In the genomic region with DNA sequence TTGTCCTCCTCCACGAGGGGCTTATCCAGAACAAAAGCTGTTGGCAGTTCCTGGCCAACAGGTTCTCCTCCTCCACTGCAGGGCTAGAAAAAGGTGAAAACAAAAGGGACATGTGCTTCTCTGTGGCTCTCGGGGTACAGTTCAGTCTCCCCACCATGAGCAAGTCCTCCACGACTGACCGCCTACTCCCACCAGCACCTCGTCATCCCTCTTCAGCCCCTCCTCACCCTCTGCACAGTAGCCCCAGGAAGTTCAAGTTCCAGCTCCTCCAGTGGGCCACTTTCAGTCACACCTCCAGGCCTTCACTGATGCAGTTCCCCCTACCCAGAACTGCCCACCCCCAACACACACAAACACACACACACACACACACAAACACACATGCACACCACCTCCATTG, we compare ENCODE assay signal across 19 cellular contexts. TPM values are rescaled to one million over a fixed set of nuclear protein-coding genes. Genes with fewer than 3 reads are reported as not detected.
DNase-seq lines count a peak whose midpoint lies in the region; ATAC-seq and TF ChIP-seq lines count a peak whose summit lies in the region.
"Had no signal": no experiment of that assay in that cellular context is flagged by ENCODE, and none has a peak within 500 bp of the region (broad histone marks: within the 10 kb centered on the region; RNA-seq: fewer than 3 reads in every experiment).

No MANE protein-coding gene starts in this region.

- 87 to 91% methylated on average over 4 to 5 of the region's 5 CpGs for WGBS in endodermal cell (ENCODE audit: insufficient coverage in 1 of 2, insufficient read length in 1 of 2), 2 experiments

- DNase-seq in T-helper 17 cell, result no peak
- DNase-seq in endodermal cell, result peak; percentile 38
- DNase-seq in osteoblast (ENCODE audit: insufficient read length, low spot score, missing footprints), result peak; percentile 65
- no peak for DNase-seq in AG20443 (ENCODE audit: low spot score)
- DNase-seq in activated CD4-positive, CD25-positive, alpha-beta regulatory T cell treated with anti-CD3 and anti-CD28 coated beads, Interleukin-2, amount 50 U/mL, for 72 hours, result no peak
- no peak for DNase-seq in NCI-H1092 treated with DMSO at 0.1 percent for 48 hours (lab: John Stamatoyannopoulos, UW)
- DNase-seq: BE2C; C1 segment of cervical spinal cord; CD4-positive, CD25-positive, alpha-beta regulatory T cell; CD8-positive, alpha-beta memory T cell; COR-L47; DMS 273 treated with DMSO at 0.1 percent for 48 hours; DMS53; DND-41 had no signal

- H2AFZ ChIP-seq in osteoblast (ENCODE audit: low read length), result no peak overlapping the region

- no peak overlapping the region for H3K4me3 ChIP-seq in endodermal cell (ENCODE audit: low read length)
- no peak overlapping the region for H3K4me3 ChIP-seq in osteoblast (ENCODE audit: insufficient read depth, low read length)
- H3K4me3 ChIP-seq: HAP-1 had no signal

- no peak overlapping the region for H3K27ac ChIP-seq in endodermal cell (ENCODE audit: low read depth, low read length)
- no peak overlapping the region for H3K27ac ChIP-seq in osteoblast (ENCODE audit: low read depth, low read length)

- H3K79me2 ChIP-seq in osteoblast (ENCODE audit: insufficient read depth, low read length), result no peaks in the 10 kb centered on the region

- H3K27ac Mint-ChIP-seq in T-helper 17 cell (no peak overlapping the region), endodermal cell (peak overlapping the region; percentile 0)
- H3K27ac Mint-ChIP-seq: CD4-positive, CD25-positive, alpha-beta regulatory T cell had no signal

- H3K9me3 ChIP-seq in T-helper 17 cell (ENCODE audit: control insufficient read depth, low read length, poor library complexity, severe bottlenecking), result no peaks in the 10 kb centered on the region
- H3K9me3 ChIP-seq in endodermal cell (ENCODE audit: control insufficient read depth, low read length), result no peaks in the 10 kb centered on the region
- no peaks in the 10 kb centered on the region for H3K9me3 ChIP-seq in osteoblast (ENCODE audit: low read depth, low read length)
- H3K9me3 ChIP-seq: BE2C, HAP-1 had no signal

- H3K4me1 ChIP-seq in endodermal cell (ENCODE audit: control insufficient read depth, insufficient read depth, low read length) (peaks cover 2% of the 10 kb centered on the region), osteoblast (ENCODE audit: insufficient read depth, low read length) (peaks cover 33% of the 10 kb centered on the region)

- no peaks in the 10 kb centered on the region for H3K36me3 ChIP-seq in endodermal cell (ENCODE audit: control insufficient read depth, insufficient read depth, low read length)
- H3K36me3 ChIP-seq in osteoblast (ENCODE audit: insufficient read depth, low read length), result no peaks in the 10 kb centered on the region
- H3K36me3 ChIP-seq: BE2C, HAP-1 had no signal

- H4K20me1 ChIP-seq in osteoblast (ENCODE audit: insufficient read depth, low read length), result no peaks in the 10 kb centered on the region

- H3K4me2 ChIP-seq in osteoblast (ENCODE audit: insufficient read depth, low read length), result no peak overlapping the region

- H3K9ac ChIP-seq in endodermal cell (ENCODE audit: extremely low read depth, low read length, poor library complexity, severe bottlenecking), result no peak overlapping the region

- TF ChIP-seq CTCF in endodermal cell (conservative IDR thresholded peaks at IDR 0.05) (no peak), osteoblast (IDR thresholded peaks at IDR 0.05; ENCODE audit: extremely low read depth, low read depth, low read length) (no peak)

- peaks cover under 1% of the 10 kb centered on the region for H3K9me3 Mint-ChIP-seq in endodermal cell
- H3K9me3 Mint-ChIP-seq: CD4-positive, CD25-positive, alpha-beta regulatory T cell; CD8-positive, alpha-beta memory T cell had no signal

- H3K27me3 Mint-ChIP-seq in T-helper 17 cell (peaks cover 45% of the 10 kb centered on the region), endodermal cell (ENCODE audit: insufficient read depth) (peaks cover 16% of the 10 kb centered on the region)

- no peak for ATAC-seq in T-helper 17 cell

- H3K27me3 ChIP-seq in endodermal cell (ENCODE audit: control insufficient read depth, insufficient read depth, low read length, poor library complexity, severe bottlenecking), result no peaks in the 10 kb centered on the region
- H3K27me3 ChIP-seq in osteoblast (ENCODE audit: insufficient read depth, low read length), result peaks cover 12% of the 10 kb centered on the region
- H3K27me3 ChIP-seq: BE2C had no signal

- H3K36me3 Mint-ChIP-seq in T-helper 17 cell (ENCODE audit: low read depth) (peaks cover 3% of the 10 kb centered on the region), endodermal cell (ENCODE audit: low read depth) (no peaks in the 10 kb centered on the region)
- H3K36me3 Mint-ChIP-seq: CD4-positive, CD25-positive, alpha-beta regulatory T cell; CD8-positive, alpha-beta memory T cell had no signal

- H3K4me3 Mint-ChIP-seq in T-helper 17 cell (peak overlapping the region; percentile 36), endodermal cell (no peak overlapping the region)
- H3K4me3 Mint-ChIP-seq: CD4-positive, CD25-positive, alpha-beta regulatory T cell had no signal

- H3K4me1 Mint-ChIP-seq in T-helper 17 cell (peaks cover 11% of the 10 kb centered on the region), endodermal cell (peaks cover 5% of the 10 kb centered on the region)

RNA-seq across cellular contexts. Expression of a gene that starts 19.4 kb away (rescaled TPM):
- total RNA-seq in T-helper 17 cell, result not detected
- not detected for total RNA-seq in endodermal cell
- not detected for polyA plus RNA-seq in endodermal cell (2013, experiment 1 of 2)
- polyA plus RNA-seq in endodermal cell (2013, experiment 2 of 2), result not detected
- total RNA-seq in osteoblast, result not detected in 2 replicates
- total RNA-seq: A172; CD4-positive, CD25-positive, alpha-beta regulatory T cell; CD8-positive, alpha-beta memory T cell; H4; HT1080; IMR-90 had no signal
- polyA plus RNA-seq: CD4-positive, CD25-positive, alpha-beta regulatory T cell; CD8-positive, alpha-beta memory T cell; IMR-90 had no signal

RNA-seq across cellular contexts. Expression of a gene that starts 24.3 kb away (rescaled TPM):
- not detected for total RNA-seq in T-helper 17 cell
- 1,000 to 10,000 TPM in 1 of 2 donors, 100 to 1,000 TPM in 1; 750 to 1,012 TPM for total RNA-seq in endodermal cell
- 178 TPM for polyA plus RNA-seq in endodermal cell (2013, experiment 1 of 2)
- 191 TPM for polyA plus RNA-seq in endodermal cell (2013, experiment 2 of 2)
- total RNA-seq in osteoblast, result 68.8 and 69.0 TPM in 2 replicates
- total RNA-seq: CD4-positive, CD25-positive, alpha-beta regulatory T cell; CD8-positive, alpha-beta memory T cell had no signal
- polyA plus RNA-seq: CD4-positive, CD25-positive, alpha-beta regulatory T cell; CD8-positive, alpha-beta memory T cell had no signal

RNA-seq across cellular contexts. Expression of a gene that starts 33.8 kb away (rescaled TPM):
- total RNA-seq in T-helper 17 cell, result not detected
- 1 to 10 TPM in 1 of 2 donors, under 1 TPM in 1; 0.95 to 1.2 TPM for total RNA-seq in endodermal cell
- not detected for polyA plus RNA-seq in endodermal cell (2013, experiment 1 of 2)
- not detected for polyA plus RNA-seq in endodermal cell (2013, experiment 2 of 2)
- 0.59 and 0.72 TPM in 2 replicates for total RNA-seq in osteoblast
- total RNA-seq: CD4-positive, CD25-positive, alpha-beta regulatory T cell; CD8-positive, alpha-beta memory T cell had no signal
- polyA plus RNA-seq: CD4-positive, CD25-positive, alpha-beta regulatory T cell; CD8-positive, alpha-beta memory T cell had no signal

RNA-seq across cellular contexts. Expression of a gene that starts 34.2 kb away (rescaled TPM):
- total RNA-seq in T-helper 17 cell (not detected), endodermal cell (not detected), osteoblast (12.3 and 23.0 TPM in 2 replicates)
- not detected for polyA plus RNA-seq in endodermal cell (2013, experiment 1 of 2)
- not detected for polyA plus RNA-seq in endodermal cell (2013, experiment 2 of 2)
- total RNA-seq: A172; CD4-positive, CD25-positive, alpha-beta regulatory T cell; CD8-positive, alpha-beta memory T cell; H4; IMR-90 had no signal
- polyA plus RNA-seq: CD4-positive, CD25-positive, alpha-beta regulatory T cell; CD8-positive, alpha-beta memory T cell; IMR-90 had no signal

RNA-seq across cellular contexts. Expression of a gene that starts 47.0 kb away (rescaled TPM):
- total RNA-seq in T-helper 17 cell (not detected), endodermal cell (not detected), osteoblast (not detected in 2 replicates)
- polyA plus RNA-seq in endodermal cell (2013, experiment 1 of 2), result not detected
- polyA plus RNA-seq in endodermal cell (2013, experiment 2 of 2), result not detected
- total RNA-seq: CD4-positive, CD25-positive, alpha-beta regulatory T cell; CD8-positive, alpha-beta memory T cell; H4; HT1080 had no signal
- polyA plus RNA-seq: CD4-positive, CD25-positive, alpha-beta regulatory T cell; CD8-positive, alpha-beta memory T cell had no signal

Comparison
In these comparisons a context has a peak if more than half of its experiments do, and no peak if none do; other contexts are left out.
1. DNase-seq: peak in endodermal cell (single experiment) and osteoblast (single experiment); none in T-helper 17 cell (0 of 3), AG20443 (single experiment), activated CD4-positive, CD25-positive, alpha-beta regulatory T cell treated with anti-CD3 and anti-CD28 coated beads, Interleukin-2, amount 50 U/mL, for 72 hours (single experiment) and NCI-H1092 treated with DMSO at 0.1 percent for 48 hours (single experiment).
2. RNA of a gene that starts 24.3 kb away (total RNA-seq): 750 to 1,012 TPM in endodermal cell and 68.8 to 69.0 TPM in osteoblast; not detected in T-helper 17 cell; every median in the first group is over 10 times any median in the second.